In the genomic region with DNA sequence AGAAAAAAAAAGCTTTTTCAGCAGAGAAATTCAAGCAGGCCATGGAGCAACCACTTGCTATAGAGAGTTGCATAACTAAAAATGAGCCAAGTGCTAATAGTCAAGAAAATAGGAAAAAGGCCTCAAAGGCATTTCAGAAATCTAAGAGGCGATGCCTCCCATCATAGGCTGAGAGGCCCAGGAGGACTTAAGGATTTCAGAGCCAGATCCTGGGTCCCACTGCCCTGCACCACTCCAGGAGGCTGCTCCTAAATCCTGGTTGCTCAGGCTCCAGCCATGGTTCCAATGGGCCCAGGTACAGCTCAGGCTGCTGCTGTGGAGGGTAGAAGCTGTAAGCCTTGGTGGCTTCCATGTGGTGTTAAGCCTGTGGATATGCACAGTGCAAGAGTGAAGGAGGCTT, we compare ENCODE assay signal across 29 cellular contexts.
"Had no signal": no experiment of that assay in that cellular context is flagged by ENCODE, and none has a peak within 500 bp of the region (broad histone marks: within the 10 kb centered on the region; RNA-seq: fewer than 3 reads in every experiment).

No MANE protein-coding gene starts in this region.

- H3K4me3 Mint-ChIP-seq: stimulated activated effector memory CD8-positive, alpha-beta T cell treated with anti-CD3 and anti-CD28 coated beads, Interleukin-12 subunit alpha, Interleukin-12 subunit beta, amount 100 ng/mL, for 72 hours; stimulated activated memory B cell treated with anti-CD40 and anti-IgM and Interleukin-4, amounts not matched to agents 10 μg/mL and 1 μg/mL and 100 μg/mL, for 72 hours; stimulated activated naive B cell treated with anti-CD40 and anti-IgM and Interleukin-4, amounts not matched to agents 10 μg/mL and 1 μg/mL and 100 μg/mL, for 72 hours; stimulated activated naive CD8-positive, alpha-beta T cell treated with anti-CD3 and anti-CD28 coated beads, Interleukin-15, amount 100 ng/mL, for 72 hours; stimulated activated naive CD8-positive, alpha-beta T cell treated with anti-CD3 and anti-CD28 coated beads, Interleukin-15, Interleukin-2, amounts not matched to agents 100 ng/mL and 50 ng/mL, for 24 hours; type B pancreatic cell had no signal

- H3K27me3 Mint-ChIP-seq: stimulated activated memory B cell treated with anti-CD40 and anti-IgM and Interleukin-4, amounts not matched to agents 10 μg/mL and 1 μg/mL and 100 μg/mL, for 72 hours; stimulated activated naive B cell treated with anti-CD40 and anti-IgM and Interleukin-4, amounts not matched to agents 10 μg/mL and 1 μg/mL and 100 μg/mL, for 72 hours; stimulated activated naive CD8-positive, alpha-beta T cell treated with anti-CD3 and anti-CD28 coated beads, Interleukin-15, amount 100 ng/mL, for 72 hours; stimulated activated naive CD8-positive, alpha-beta T cell treated with anti-CD3 and anti-CD28 coated beads, Interleukin-15, Interleukin-2, amounts not matched to agents 100 ng/mL and 50 ng/mL, for 24 hours; type B pancreatic cell had no signal

- H3K4me1 ChIP-seq: testis, upper lobe of right lung, uterus had no signal

- H3K27ac Mint-ChIP-seq: stimulated activated effector memory CD8-positive, alpha-beta T cell treated with anti-CD3 and anti-CD28 coated beads, Interleukin-12 subunit alpha, Interleukin-12 subunit beta, amount 100 ng/mL, for 72 hours; stimulated activated memory B cell treated with anti-CD40 and anti-IgM and Interleukin-4, amounts not matched to agents 10 μg/mL and 1 μg/mL and 100 μg/mL, for 72 hours; stimulated activated naive B cell treated with anti-CD40 and anti-IgM and Interleukin-4, amounts not matched to agents 10 μg/mL and 1 μg/mL and 100 μg/mL, for 72 hours; stimulated activated naive CD8-positive, alpha-beta T cell treated with anti-CD3 and anti-CD28 coated beads, Interleukin-15, amount 100 ng/mL, for 72 hours; stimulated activated naive CD8-positive, alpha-beta T cell treated with anti-CD3 and anti-CD28 coated beads, Interleukin-15, Interleukin-2, amounts not matched to agents 100 ng/mL and 50 ng/mL, for 24 hours; type B pancreatic cell had no signal

- ATAC-seq: stimulated activated effector memory CD8-positive, alpha-beta T cell treated with anti-CD3 and anti-CD28 coated beads, Interleukin-12 subunit alpha, Interleukin-12 subunit beta, amount 100 ng/mL, for 72 hours; stimulated activated memory B cell treated with anti-CD40 and anti-IgM and Interleukin-4, amounts not matched to agents 10 μg/mL and 1 μg/mL and 100 μg/mL, for 72 hours; stimulated activated naive B cell treated with anti-CD40 and anti-IgM and Interleukin-4, amounts not matched to agents 10 μg/mL and 1 μg/mL and 100 μg/mL, for 72 hours; stimulated activated naive CD8-positive, alpha-beta T cell treated with anti-CD3 and anti-CD28 coated beads, Interleukin-15, amount 100 ng/mL, for 72 hours; stimulated activated naive CD8-positive, alpha-beta T cell treated with anti-CD3 and anti-CD28 coated beads, Interleukin-15, Interleukin-2, amounts not matched to agents 100 U/mL and 50 U/mL, for 24 hours; upper lobe of right lung had no signal

- H3K9me3 ChIP-seq: suprapubic skin, testis, thoracic aorta, thyroid gland, transverse colon, upper lobe of right lung, uterus, vagina had no signal

- H3K9me3 Mint-ChIP-seq: stimulated activated effector memory CD8-positive, alpha-beta T cell treated with anti-CD3 and anti-CD28 coated beads, Interleukin-12 subunit alpha, Interleukin-12 subunit beta, amount 100 ng/mL, for 72 hours had no signal

- FAIRE-seq: urothelium cell line had no signal

- H3K4me3 ChIP-seq: stomach, suprapubic skin, testis, thoracic aorta, thyroid gland, tibial artery, tibial nerve, transverse colon, upper lobe of left lung, upper lobe of right lung, uterus, vagina had no signal

- DNase-seq: stimulated activated CD4-positive, alpha-beta T cell treated with anti-CD3 and anti-CD28 coated beads, Interleukin-2, amount 100 ng/mL, for 48 hours; stimulated activated CD4-positive, alpha-beta T cell treated with anti-CD3 and anti-CD28 coated beads, Interleukin-4, amount 100 ng/mL, for 1 hour; stimulated activated CD4-positive, alpha-beta T cell treated with anti-CD3 and anti-CD28 coated beads, Interleukin-4, amount 100 ng/mL, for 24 hours; stimulated activated CD4-positive, alpha-beta T cell treated with anti-CD3 and anti-CD28 coated beads, Interleukin-4, amount 100 ng/mL, for 4 hours; stimulated activated CD8-positive, alpha-beta memory T cell treated with anti-CD3 and anti-CD28 coated beads, Interleukin-4, amount 100 ng/mL, for 48 hours; stimulated activated naive B cell treated with anti-CD40 and anti-IgM and Interleukin-4, amounts not matched to agents 10 μg/mL and 1 μg/mL and 100 μg/mL, for 72 hours; stimulated activated naive CD4-positive, alpha-beta T cell; stimulated activated naive CD4-positive, alpha-beta T cell treated with Interleukin-2 at 50 U/mL for 16 hours; stimulated activated naive CD8-positive, alpha-beta T cell treated with anti-CD3 and anti-CD28 coated beads, Interleukin-15, amount 100 ng/mL, for 72 hours; stimulated activated naive CD8-positive, alpha-beta T cell treated with anti-CD3 and anti-CD28 coated beads, Interleukin-15, Interleukin-2, amounts not matched to agents 100 U/mL and 50 U/mL, for 24 hours; stomach; substantia nigra; testis; thyroid gland; tibial artery; transverse colon; trophoblast cell; upper lobe of left lung; upper lobe of right lung; uterus had no signal

- H3K27ac ChIP-seq: stomach, suprapubic skin, testis, thoracic aorta, thyroid gland, tibial artery, tibial nerve, transverse colon, upper lobe of left lung, upper lobe of right lung, uterus, vagina had no signal

- H3K27me3 ChIP-seq: stomach, suprapubic skin, testis, thyroid gland, tibial artery, tibial nerve, transverse colon, upper lobe of left lung, upper lobe of right lung, uterus, vagina had no signal

- H3K36me3 ChIP-seq: suprapubic skin, thoracic aorta, thyroid gland, upper lobe of left lung, upper lobe of right lung, uterus, vagina had no signal
